ENCODE assay signal across 9 cellular contexts in the genomic region with DNA sequence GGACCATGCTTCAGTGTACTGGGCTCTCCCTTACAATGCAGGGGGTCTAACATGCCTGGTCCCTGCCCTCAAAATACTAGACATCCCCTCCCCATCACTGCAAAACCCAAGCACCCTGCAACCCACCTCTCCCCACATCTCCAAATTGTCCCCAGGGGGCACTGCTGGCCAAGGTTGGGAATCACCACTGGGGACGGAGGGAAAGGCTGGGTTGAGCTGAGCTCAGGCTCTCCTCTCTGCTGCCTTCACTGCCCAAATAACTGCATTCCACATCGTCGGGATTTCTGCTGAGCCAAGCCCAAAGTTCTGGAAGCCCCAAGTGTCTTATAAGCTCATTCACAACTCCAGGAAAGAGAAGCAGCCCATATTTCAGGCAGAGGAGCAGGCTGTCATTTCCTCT.
DNase-seq lines count a peak whose midpoint lies in the region; ATAC-seq and TF ChIP-seq lines count a peak whose summit lies in the region.
"Had no signal": no experiment of that assay in that cellular context is flagged by ENCODE, and none has a peak within 500 bp of the region (broad histone marks: within the 10 kb centered on the region; RNA-seq: fewer than 3 reads in every experiment).

No MANE protein-coding gene starts in this region.

- intact Hi-C loops in body of pancreas (cut with DNase I), result no loop called here

- peak; percentile 78 for TF ChIP-seq CTCF in HFFc6 (IDR thresholded peaks at IDR 0.05)
- TF ChIP-seq CTCF in body of pancreas (IDR thresholded peaks at IDR 0.05), result peak; percentile 24 to 62 (median 51)

- H3K9me3 ChIP-seq in body of pancreas, result no peaks in the 10 kb centered on the region

- H3K36me3 Mint-ChIP-seq in HFFc6 (ENCODE audit: low read depth), result peaks cover 9% of the 10 kb centered on the region; the same call in 1 of the 2 replicates

- H3K36me3 ChIP-seq in body of pancreas (replicated peaks in 1 of 2; ENCODE audit: insufficient read depth in 1 of 2, low read depth in 2 of 2), result no peaks in the 10 kb centered on the region

- TF ChIP-seq POLR2A in body of pancreas (IDR thresholded peaks at IDR 0.05), result no peak

- H3K4me3 ChIP-seq in body of pancreas, result no peak overlapping the region

- no peaks in the 10 kb centered on the region for H3K27me3 ChIP-seq in body of pancreas

- H3K27me3 Mint-ChIP-seq in HFFc6 (ENCODE audit: insufficient read depth), result no peaks in the 10 kb centered on the region

- peaks cover 6% of the 10 kb centered on the region; the same call in 1 of the 2 replicates for H3K4me1 Mint-ChIP-seq in HFFc6 (ENCODE audit: low read depth)

- H3K9me3 Mint-ChIP-seq in HFFc6, result no peaks in the 10 kb centered on the region

- peak; percentile 66 for ATAC-seq in body of pancreas
- no peak for ATAC-seq in GM19455 (IDR thresholded peaks at IDR 0.05; ENCODE audit: unreplicated experiment)
- ATAC-seq in HG02852 (IDR thresholded peaks at IDR 0.05; ENCODE audit: unreplicated experiment), result no peak

- H3K27ac Mint-ChIP-seq in HFFc6, result no peak overlapping the region

- WGBS in body of pancreas, 2 donors, result 30 to 56% methylated on average over 2 to 3 of the region's 3 CpGs

- peaks cover 17% of the 10 kb centered on the region for H3K4me1 ChIP-seq in body of pancreas

- H3K4me3 Mint-ChIP-seq in HFFc6, result no peak overlapping the region

- peak; percentile 51 for DNase-seq in COLO668 (lab: John Stamatoyannopoulos, UW; ENCODE audit: unreplicated experiment)
- peak; percentile 23 for DNase-seq in HFFc6
- DNase-seq in body of pancreas, result peak; percentile 26 to 42 (median 34)
- DNase-seq in left kidney (ENCODE audit: low read depth, low spot score), result peak; percentile 65
- DNase-seq in T-helper 2 cell, result no peak
- no peak for DNase-seq in mesenteric fat pad (ENCODE audit: low spot score)

- H3K27ac ChIP-seq in body of pancreas, result no peak overlapping the region
- H3K27ac ChIP-seq: KMS-11 had no signal

Comparison
In these comparisons a context has a peak if more than half of its experiments do, and no peak if none do; other contexts are left out.
1. DNase-seq: peak in COLO668 (single experiment), HFFc6 (single experiment), body of pancreas (4 of 4) and left kidney (single experiment); none in T-helper 2 cell (0 of 5) and mesenteric fat pad (single experiment).